ENCODE assay signal across 8 cellular contexts in genomic region chrX:102599950-102600579, GRCh38. TPM values are rescaled to one million over a fixed set of nuclear protein-coding genes. Genes with fewer than 3 reads are reported as not detected.
DNase-seq lines count a peak whose midpoint lies in the region; ATAC-seq and TF ChIP-seq lines count a peak whose summit lies in the region.

No MANE protein-coding gene starts in this region.

- peaks cover 41% of the 10 kb centered on the region for H3K9me3 Mint-ChIP-seq in nephron progenitor cell

- ATAC-seq in HG02884 (IDR thresholded peaks at IDR 0.05; ENCODE audit: unreplicated experiment) (peak; percentile 12), GM18868 (IDR thresholded peaks at IDR 0.05; ENCODE audit: unreplicated experiment) (no peak), GM18519 (IDR thresholded peaks at IDR 0.05; ENCODE audit: low FRiP score, unreplicated experiment) (no peak)

- peak; percentile 2 for DNase-seq in NOMO-1 treated with DMSO at 0.1 percent for 48 hours (lab: John Stamatoyannopoulos, UW; ENCODE audit: unreplicated experiment)
- DNase-seq in NOMO-1 treated with dmso at 0.1 percent for 144 hours (lab: John Stamatoyannopoulos, UW; ENCODE audit: unreplicated experiment): no peak
- DNase-seq in SK-MEL-5 (ENCODE audit: low read depth, low spot score): peak; percentile 1
- DNase-seq in esophagus squamous epithelium (lab: John Stamatoyannopoulos, UW): no peak
- no peak for DNase-seq in nephron progenitor cell

- H3K27me3 ChIP-seq in esophagus squamous epithelium: no peaks in the 10 kb centered on the region

- H3K27me3 Mint-ChIP-seq in nephron progenitor cell (ENCODE audit: low read depth, poor library complexity): no peaks in the 10 kb centered on the region

- peak overlapping the region; percentile 69 to 85 (median 82) for H3K27ac ChIP-seq in esophagus squamous epithelium

- H3K4me3 Mint-ChIP-seq in nephron progenitor cell: peak overlapping the region; percentile 99

- H3K36me3 ChIP-seq in esophagus squamous epithelium: peaks cover 0 to 14% (median 0%) of the 10 kb centered on the region in 3 donors

- H3K9me3 ChIP-seq in esophagus squamous epithelium: no peaks in the 10 kb centered on the region

- H3K36me3 Mint-ChIP-seq in nephron progenitor cell (ENCODE audit: low read depth): peaks cover 34% of the 10 kb centered on the region

- peak overlapping the region; percentile 46 to 68 (median 60) for H3K4me3 ChIP-seq in esophagus squamous epithelium

- WGBS in esophagus squamous epithelium, 2 donors: 13 to 31% methylated on average over 6 of the region's 6 CpGs

- TF ChIP-seq POLR2A in esophagus squamous epithelium (IDR thresholded peaks at IDR 0.05): no peak

- peaks cover 0 to 20% (median 0%) of the 10 kb centered on the region in 3 donors for H3K4me1 ChIP-seq in esophagus squamous epithelium

- peak overlapping the region; percentile 96 for H3K27ac Mint-ChIP-seq in nephron progenitor cell

- in situ Hi-C loops in SK-MEL-5 (cut with HindIII; ENCODE audit: low pct_unique_long_range_greater_than_20kb, low sequenced_read_pairs): no loop called here

- TF ChIP-seq CTCF in esophagus squamous epithelium (IDR thresholded peaks at IDR 0.05) (no peak), nephron progenitor cell (IDR thresholded peaks at IDR 0.05) (no peak)

- intact Hi-C loops in esophagus squamous epithelium (cut with DNase I): no loop called here

- H3K4me1 Mint-ChIP-seq in nephron progenitor cell: peaks cover 27% of the 10 kb centered on the region

RNA-seq across cellular contexts. Expression of gene ARMCX5, which starts 0.8 kb away (rescaled TPM):
- 26.1 and 29.3 TPM in 2 replicates for total RNA-seq in SK-MEL-5 (2014; rRNA removed; shearing (Covaris generic))
- 14.1 and 21.3 TPM in 2 replicates for polyA plus RNA-seq in SK-MEL-5 (2015; cell fraction: cytosol; rRNA removed)
- polyA plus RNA-seq in SK-MEL-5 (2015; cell fraction: nucleus; rRNA removed): 32.9 and 42.8 TPM in 2 replicates
- 10 to 100 TPM in 3 of 4 donors, 1 to 10 TPM in 1; 7.9 to 15.1 (median 12.9) TPM for total RNA-seq in esophagus squamous epithelium

RNA-seq across cellular contexts. Expression of gene GPRASP1, which starts 51.2 kb away (rescaled TPM):
- 0.48 and 0.83 TPM in 2 replicates for total RNA-seq in SK-MEL-5 (2014; rRNA removed; shearing (Covaris generic))
- polyA plus RNA-seq in SK-MEL-5 (2015; cell fraction: cytosol; rRNA removed): 0.15 and 0.25 TPM in 2 replicates
- 3.8 and 6.0 TPM in 2 replicates for polyA plus RNA-seq in SK-MEL-5 (2015; cell fraction: nucleus; rRNA removed)
- 1 to 10 TPM in 3 of 4 donors, under 1 TPM in 1; 0.45 to 8.0 (median 1.4) TPM for total RNA-seq in esophagus squamous epithelium

Comparison
In these comparisons a context has a peak if more than half of its experiments do, and no peak if none do; other contexts are left out.
1. DNase-seq: peak in NOMO-1 treated with DMSO at 0.1 percent for 48 hours (single experiment) and SK-MEL-5 (single experiment); none in NOMO-1 treated with dmso at 0.1 percent for 144 hours (single experiment), esophagus squamous epithelium (single experiment) and nephron progenitor cell (single experiment).